In the genomic region with DNA sequence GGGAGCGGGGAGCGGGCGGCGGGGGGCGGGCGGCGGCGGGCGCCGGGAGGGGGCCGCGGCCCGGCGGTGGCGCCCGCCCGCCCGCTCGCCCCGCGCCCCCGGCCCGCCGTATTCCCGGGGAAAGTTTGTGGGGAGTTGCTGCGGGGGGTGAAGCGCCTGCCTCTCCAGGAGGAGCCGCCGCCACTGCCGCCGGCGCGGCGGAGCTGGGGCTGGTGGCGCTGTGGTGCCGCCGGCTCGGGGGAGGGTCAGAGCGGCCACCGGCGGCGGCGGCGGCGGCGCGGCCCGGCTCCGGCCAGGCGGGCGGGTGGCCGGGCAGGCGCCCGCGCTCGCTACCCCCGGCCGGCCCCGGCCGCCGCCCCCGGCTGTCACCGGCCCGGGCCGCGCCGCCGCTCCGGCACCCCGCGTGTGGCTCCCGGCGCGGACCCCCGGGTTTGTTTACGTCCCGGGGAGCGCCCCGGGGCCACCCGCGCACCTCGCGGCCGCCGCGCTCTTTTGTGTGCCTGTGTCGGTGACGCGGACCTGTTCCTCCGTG, we compare ENCODE assay signal across 8 cellular contexts. TPM values are rescaled to one million over a fixed set of nuclear protein-coding genes. Genes with fewer than 3 reads are reported as not detected.
DNase-seq lines count a peak whose midpoint lies in the region; ATAC-seq, FAIRE-seq and TF ChIP-seq lines count a peak whose summit lies in the region.

No MANE protein-coding gene starts in this region.

- H3K36me3 ChIP-seq in Caco-2 (ENCODE audit: control insufficient read depth, insufficient read depth, low read length) = no peaks in the 10 kb centered on the region
- no peaks in the 10 kb centered on the region for H3K36me3 ChIP-seq in GM23338 (ENCODE audit: insufficient read depth)
- peaks cover 15% of the 10 kb centered on the region; the same call in 2 of the 3 replicates for H3K36me3 ChIP-seq in K562 (ENCODE audit: control insufficient read depth, insufficient read depth, low read length)
- H3K36me3 ChIP-seq in iPS-18a (ENCODE audit: control insufficient read depth, low read depth, low read length) = no peaks in the 10 kb centered on the region
- no peaks in the 10 kb centered on the region for H3K36me3 ChIP-seq in skeletal muscle satellite cell (ENCODE audit: insufficient read depth, low read length)

- TF ChIP-seq EP300 in K562 (IDR thresholded peaks at IDR 0.05; ENCODE audit: low read length) = no peak

- peak overlapping the region; percentile 99 for H3K4me3 ChIP-seq in Caco-2 (ENCODE audit: low read depth, low read length)
- H3K4me3 ChIP-seq in GM23338 = peak overlapping the region; percentile 63
- peak overlapping the region; percentile 70 for H3K4me3 ChIP-seq in K562
- peak overlapping the region; percentile 69 for H3K4me3 ChIP-seq in iPS-18a (ENCODE audit: low read length)
- peak overlapping the region; percentile 78 for H3K4me3 ChIP-seq in skeletal muscle satellite cell (ENCODE audit: low read length)

- H3K9ac ChIP-seq in K562 (ENCODE audit: insufficient read depth in 1 of 2, low read depth in 2 of 2, low read length in 2 of 2) (peak overlapping the region; percentile 72 to 94; a peak in 3 of 4 replicates), iPS-18a (ENCODE audit: low read length) (peak overlapping the region; percentile 56), skeletal muscle satellite cell (ENCODE audit: low read depth, low read length) (peak overlapping the region; percentile 78)

- no peaks in the 10 kb centered on the region for H3K27me3 Mint-ChIP-seq in Caco-2 (ENCODE audit: insufficient read depth, unreplicated experiment)
- peaks cover 12% of the 10 kb centered on the region for H3K27me3 Mint-ChIP-seq in GM23338 (ENCODE audit: insufficient read depth, low read depth, poor library complexity)

- ATAC-seq in GM23338 (no peak), K562 (peak; percentile 12; the same call in 1 of the 3 replicates), HG03460 (IDR thresholded peaks at IDR 0.05; ENCODE audit: unreplicated experiment) (no peak), GM21786 (IDR thresholded peaks at IDR 0.05; ENCODE audit: unreplicated experiment) (no peak)

- H3K9me1 ChIP-seq in K562 (ENCODE audit: control insufficient read depth, insufficient read depth, low read length) = no peaks in the 10 kb centered on the region

- H3K4me1 Mint-ChIP-seq in Caco-2 (ENCODE audit: low read depth, unreplicated experiment) (peaks cover 28% of the 10 kb centered on the region), GM23338 (peaks cover 46% of the 10 kb centered on the region)

- H3K9me3 Mint-ChIP-seq in Caco-2 (ENCODE audit: unreplicated experiment) = no peaks in the 10 kb centered on the region
- H3K9me3 Mint-ChIP-seq in GM23338 = no peaks in the 10 kb centered on the region; the same call in 2 of the 3 replicates

- in situ Hi-C loops in K562 (cut with MboI) = no loop called here

- DNase-seq in Caco-2 = peak; percentile 55 to 81
- no peak for DNase-seq in GM23338 (ENCODE audit: low spot score)
- peak; percentile 23 for DNase-seq in NOMO-1 treated with DMSO at 0.1 percent for 48 hours (lab: John Stamatoyannopoulos, UW; ENCODE audit: unreplicated experiment)
- DNase-seq in K562 (ENCODE audit: extremely low read depth in 1 of 4, low spot score in 3 of 4) = peak; percentile 73 to 77 (median 76)

- no peaks in the 10 kb centered on the region for H3K9me3 ChIP-seq in Caco-2
- no peaks in the 10 kb centered on the region for H3K9me3 ChIP-seq in K562 (replicated peaks; ENCODE audit: control insufficient read depth, insufficient read depth, low read depth, low read length)
- no peaks in the 10 kb centered on the region for H3K9me3 ChIP-seq in iPS-18a (ENCODE audit: control insufficient read depth, low read depth, low read length)
- H3K9me3 ChIP-seq in skeletal muscle satellite cell (replicated peaks; ENCODE audit: low read length) = no peaks in the 10 kb centered on the region

- CTCF ChIA-PET in Caco-2 (lab: Charles Lee) (no interaction called here), K562 (lab: Yijun Ruan, JAX; ENCODE audit: low intra/inter-chr PET ratio) (interaction anchor here (0.7 to 1.7 kb wide), 5 partner anchors 39 to 266 kb away, joined by 3 to 21 read pairs (median 7); no protein-coding TSS in a partner anchor)

- peaks cover 42% of the 10 kb centered on the region for H3K36me3 Mint-ChIP-seq in Caco-2 (ENCODE audit: insufficient read depth, unreplicated experiment)
- no peaks in the 10 kb centered on the region; the same call in 2 of the 3 replicates for H3K36me3 Mint-ChIP-seq in GM23338 (ENCODE audit: low read depth)

- peak in 1 of 2 experiments; percentile 14 for TF ChIP-seq CTCF in Caco-2 (IDR thresholded peaks at IDR 0.05; ENCODE audit: insufficient read depth in 1 of 2, low read depth in 1 of 2, low read length in 1 of 2, severe bottlenecking in 1 of 2, unreplicated experiment in 1 of 2)
- TF ChIP-seq CTCF in GM23338 (conservative IDR thresholded peaks at IDR 0.05; ENCODE audit: low read depth in 2 of 2) = peak in 1 of 2 experiments; percentile 38; a peak in 2 of 4 replicates
- TF ChIP-seq CTCF in K562 (IDR thresholded peaks at IDR 0.05 in 2 of 3, conservative IDR thresholded peaks at IDR 0.05 in 1 of 3; ENCODE audit: insufficient read depth in 2 of 3, low read depth in 1 of 3, low read length in 3 of 3) = peak in 2 of 3 experiments; percentile 40 to 56; a peak in 4 of 6 replicates

- H3K4me3 Mint-ChIP-seq in Caco-2 (ENCODE audit: unreplicated experiment) (peak overlapping the region; percentile 88), GM23338 (peak overlapping the region; percentile 49; the same call in 2 of the 3 replicates)

- H4K20me1 ChIP-seq in GM23338 (replicated peaks; ENCODE audit: insufficient read depth) (peaks cover 32% of the 10 kb centered on the region), K562 (replicated peaks; ENCODE audit: control insufficient read depth, insufficient read depth, low read length) (peaks cover 23% of the 10 kb centered on the region)

- BruUV-seq in Caco-2 (replicated peaks; lab: Mats Ljungman, UMichigan) (no TSS peak), K562 (replicated peaks; lab: Mats Ljungman, UMichigan) (no TSS peak)

- H3K4me2 ChIP-seq in GM23338 = peak overlapping the region; percentile 88
- peak overlapping the region; percentile 74; the same call in 1 of the 2 replicates for H3K4me2 ChIP-seq in K562 (ENCODE audit: insufficient read depth, low read length)
- H3K4me2 ChIP-seq in skeletal muscle satellite cell (ENCODE audit: low read length) = peak overlapping the region; percentile 81

- TF ChIP-seq RAD21 in K562 (CRISPR knock-in tag; conservative IDR thresholded peaks at IDR 0.05 in 1 of 2, IDR thresholded peaks at IDR 0.05 in 1 of 2) = peak in 1 of 2 experiments; percentile 32; a peak in 1 of 4 replicates

- TF ChIP-seq POLR2A in K562 (conservative IDR thresholded peaks at IDR 0.05) = no peak

- POLR2A ChIA-PET in Caco-2 (lab: Charles Lee) = interaction anchor here (0.6 kb wide), 1 partner anchor 73 kb away, joined by 3 read pairs; no protein-coding TSS in a partner anchor
- POLR2A ChIA-PET in K562 (lab: Yijun Ruan, JAX) = interaction anchor here (0.6 to 0.7 kb wide), 2 partner anchors 10 to 73 kb away, joined by 3 read pairs; no protein-coding TSS in a partner anchor

- intact Hi-C loops in Caco-2 (cut with micrococcal nuclease; ENCODE audit: unreplicated experiment) (loop anchor here (2.0 to 5.0 kb wide), 4 partner anchors 66 to 456 kb away; no protein-coding TSS in a partner anchor), K562 (cut with micrococcal nuclease) (loop anchor here (5.0 kb wide), 6 partner anchors 74 to 421 kb away; no protein-coding TSS in a partner anchor)

- H3K4me1 ChIP-seq in Caco-2 (peaks cover 32% of the 10 kb centered on the region), GM23338 (ENCODE audit: insufficient read depth) (peaks cover 46% of the 10 kb centered on the region), K562 (replicated peaks in 1 of 2; ENCODE audit: control insufficient read depth in 2 of 2, insufficient read depth in 2 of 2, low read length in 2 of 2) (peaks cover 31 to 35% of the 10 kb centered on the region in 2 experiments), iPS-18a (ENCODE audit: control insufficient read depth, low read depth, low read length) (peaks cover 42% of the 10 kb centered on the region), skeletal muscle satellite cell (ENCODE audit: control insufficient read depth, insufficient read depth, low read length) (peaks cover 14% of the 10 kb centered on the region)

- H3K79me2 ChIP-seq in GM23338 (replicated peaks; ENCODE audit: insufficient read depth) = peaks cover 42% of the 10 kb centered on the region
- peaks cover 61% of the 10 kb centered on the region for H3K79me2 ChIP-seq in K562 (ENCODE audit: control insufficient read depth, insufficient read depth, low read length)

- no peaks in the 10 kb centered on the region for H3K9me2 ChIP-seq in GM23338 (ENCODE audit: insufficient read depth)

- FAIRE-seq in K562 (lab: Jason Lieb, UNC) = no peak

- peaks cover 7% of the 10 kb centered on the region; the same call in 1 of the 2 replicates for H3F3A ChIP-seq in GM23338 (replicated peaks; ENCODE audit: low read depth)

- no peak overlapping the region for H3K27ac Mint-ChIP-seq in Caco-2 (ENCODE audit: unreplicated experiment)
- no peak overlapping the region for H3K27ac Mint-ChIP-seq in GM23338

- 3% methylated on average over 44 of the region's 90 CpGs for WGBS in K562 (ENCODE audit: insufficient coverage, low coverage, missing lambda C conversion rate)

- H3K27ac ChIP-seq in GM23338 (ENCODE audit: low read depth) (no peak overlapping the region), K562 (ENCODE audit: extremely low read depth, low read depth, low read length) (peak overlapping the region; percentile 81), iPS-18a (ENCODE audit: low read length) (no peak overlapping the region)

- H3K27me3 ChIP-seq in Caco-2 (replicated peaks; ENCODE audit: control insufficient read depth, insufficient read depth, low read length) = no peaks in the 10 kb centered on the region
- H3K27me3 ChIP-seq in GM23338 (ENCODE audit: insufficient read depth) = peaks cover 18% of the 10 kb centered on the region
- no peaks in the 10 kb centered on the region for H3K27me3 ChIP-seq in K562 (ENCODE audit: control insufficient read depth in 2 of 2, insufficient read depth in 2 of 2, low read length in 2 of 2)
- H3K27me3 ChIP-seq in iPS-18a (ENCODE audit: control insufficient read depth, insufficient read depth, low read length) = peaks cover 25% of the 10 kb centered on the region
- H3K27me3 ChIP-seq in skeletal muscle satellite cell (ENCODE audit: control insufficient read depth, insufficient read depth, low read length) = peaks cover 11% of the 10 kb centered on the region

- H2AFZ ChIP-seq in GM23338 = no peak overlapping the region
- H2AFZ ChIP-seq in K562 (ENCODE audit: low read depth, low read length) = peak overlapping the region; percentile 22; the same call in 1 of the 2 replicates

RNA-seq across cellular contexts. Expression of gene CUX1, which starts 0.9 kb away (rescaled TPM):
- total RNA-seq in Caco-2 (2022) (113 and 116 TPM in 2 replicates), K562 (2014; rRNA removed) (25.2 and 34.2 TPM in 2 replicates), K562 (2014; rRNA removed; fragmentation: Illumina TruSeq; extraction: Trizol) (33.0 and 41.3 TPM in 2 replicates), K562 (2015; rRNA removed; fragmentation: Illumina TruSeq; extraction: Trizol) (25.2 and 26.2 TPM in 2 replicates), K562 (2021) (52.9 and 55.3 TPM in 2 replicates)
- total RNA-seq in GM23338 (2014; rRNA removed; shearing (Covaris generic)) = 41.4 and 64.0 TPM in 2 replicates
- polyA plus RNA-seq in GM23338 (2016; fragmentation: Nextera tagmentation; extraction: Ambion mirVana) (40.1 and 49.9 TPM in 2 replicates), K562 (2011; rRNA removed) (9.6 and 13.0 TPM in 2 replicates), K562 (2014; fragmentation: Illumina TruSeq; extraction: Trizol) (31.9 and 32.2 TPM in 2 replicates), K562 (2014; fragmentation: Nextera tagmentation; extraction: Ambion mirVana) (1 to 10 TPM; 3.6 to 6.7 TPM), K562 (2014; rRNA removed) (21.4 and 24.7 TPM in 2 replicates)
- 271 and 342 TPM in 2 replicates for total RNA-seq in K562 (2011; cell fraction: chromatin; rRNA removed; ENCODE audit: low replicate concordance)
- 121 and 144 TPM in 2 replicates for total RNA-seq in K562 (2011; cell fraction: nucleolus; rRNA removed)
- 169 and 178 TPM in 2 replicates for total RNA-seq in K562 (2011; cell fraction: nucleoplasm; rRNA removed)
- 9.5 and 20.1 TPM in 2 replicates for polyA plus RNA-seq in K562 (2011; cell fraction: cytosol; rRNA removed)
- polyA plus RNA-seq in K562 (2011; cell fraction: nucleus; rRNA removed) = 8.9 and 14.8 TPM in 2 replicates
- 27.5 and 61.2 TPM in 2 replicates for polyA plus RNA-seq in K562 (2012)
- 33.4 and 37.2 TPM in 2 replicates for polyA minus RNA-seq in K562 (2011; rRNA and poly(A)+ RNA removed)
- polyA minus RNA-seq in K562 (2011; cell fraction: cytosol; rRNA and poly(A)+ RNA removed) = 13.4 and 20.4 TPM in 2 replicates
- 30.6 and 60.0 TPM in 2 replicates for polyA minus RNA-seq in K562 (2011; cell fraction: nucleus; rRNA and poly(A)+ RNA removed)
- 21.8 and 22.3 TPM in 2 replicates for total RNA-seq in skeletal muscle satellite cell (2012; rRNA removed)
